ENCODE assay signal across 24 cellular contexts in the genomic region with DNA sequence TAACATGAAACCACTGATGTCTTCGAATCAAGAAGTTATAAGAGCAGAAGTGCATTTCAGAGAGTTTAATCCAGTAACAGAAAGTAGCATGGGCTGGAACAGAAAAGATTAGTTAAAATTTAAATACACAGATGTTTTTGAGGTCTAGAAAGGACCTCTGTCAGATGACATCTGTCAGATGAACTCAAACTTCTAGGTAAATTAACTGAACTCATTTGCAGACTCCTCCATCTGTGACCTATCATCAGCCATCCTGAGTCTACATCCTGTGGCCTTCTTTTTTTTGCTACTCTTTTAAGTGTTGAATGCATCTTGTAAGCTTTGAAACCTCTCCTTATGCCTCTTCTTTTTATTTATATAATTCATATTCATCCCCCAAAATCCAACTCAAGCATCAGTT. TPM values are rescaled to one million over a fixed set of nuclear protein-coding genes. Genes with fewer than 3 reads are reported as not detected.
DNase-seq lines count a peak whose midpoint lies in the region; ATAC-seq and FAIRE-seq lines count a peak whose summit lies in the region.
"Had no signal": no experiment of that assay in that cellular context is flagged by ENCODE, and none has a peak within 500 bp of the region (broad histone marks: within the 10 kb centered on the region; RNA-seq: fewer than 3 reads in every experiment).

No MANE protein-coding gene starts in this region.

- DNase-seq in activated effector memory CD4-positive, alpha-beta T cell treated with anti-CD3 and anti-CD28 coated beads, Interleukin-2, amount 50 U/mL, for 16 hours, result no peak
- no peak for DNase-seq in right cardiac atrium
- no peak for DNase-seq in small intestine
- DNase-seq: EL, GM23248, H9, HFFc6, KG1, NCI-H1092 treated with DMSO at 0.1 percent for 48 hours, NCI-H1436 treated with DMSO at 0.1 percent for 48 hours, NCI-H2029, NCI-H2227 treated with DMSO at 0.1 percent for 48 hours, NCI-H510A, NCI-H748 treated with DMSO at 0.1 percent for 48 hours, SIG-M5, SK-N-SH had no signal

- H3K36me3 ChIP-seq in small intestine (ENCODE audit: control insufficient read depth in 2 of 2, insufficient read depth in 2 of 2, low read length in 2 of 2), result peaks cover 5 to 7% of the 10 kb centered on the region in 2 donors

- H3K9me3 Mint-ChIP-seq in activated T-helper 17 cell treated with anti-CD3 and anti-CD28 coated beads, Interleukin-2, amount 50 U/mL, for 72 hours, result no peaks in the 10 kb centered on the region
- H3K9me3 Mint-ChIP-seq: H9, HFFc6 had no signal

- 95% methylated on average over 1 of the region's 1 CpG for WGBS in right cardiac atrium
- 93 to 100% (median 95%) methylated on average over 1 of the region's 1 CpG for WGBS in small intestine, 3 donors

- H3K4me3 ChIP-seq in right cardiac atrium (ENCODE audit: low read length) (no peak overlapping the region), small intestine (ENCODE audit: low read depth in 1 of 2, low read length in 2 of 2) (no peak overlapping the region)
- H3K4me3 ChIP-seq: A549, GM23248 had no signal

- intact Hi-C loops in right cardiac atrium (cut with DNase I), result no loop called here

- H3K27me3 Mint-ChIP-seq in activated T-helper 17 cell treated with anti-CD3 and anti-CD28 coated beads, Interleukin-2, amount 50 U/mL, for 72 hours, result no peaks in the 10 kb centered on the region
- H3K27me3 Mint-ChIP-seq: B cell had no signal

- peaks cover 69% of the 10 kb centered on the region for H3K36me3 Mint-ChIP-seq in activated T-helper 17 cell treated with anti-CD3 and anti-CD28 coated beads, Interleukin-2, amount 50 U/mL, for 72 hours (ENCODE audit: low read depth)

- H3K4me1 ChIP-seq in right cardiac atrium (ENCODE audit: control insufficient read depth, insufficient read depth, low read length), result no peaks in the 10 kb centered on the region
- H3K4me1 ChIP-seq in small intestine (ENCODE audit: control insufficient read depth in 2 of 2, insufficient read depth in 1 of 2, low read depth in 1 of 2, low read length in 1 of 2), result no peaks in the 10 kb centered on the region

- peak; percentile 52 for ATAC-seq in GM18909 (IDR thresholded peaks at IDR 0.05; ENCODE audit: poor library complexity, unreplicated experiment)
- peak; percentile 87 for ATAC-seq in GM21423 (IDR thresholded peaks at IDR 0.05; ENCODE audit: unreplicated experiment)
- peak; percentile 77 for ATAC-seq in HG03460 (IDR thresholded peaks at IDR 0.05; ENCODE audit: unreplicated experiment)
- ATAC-seq in activated T-helper 17 cell treated with anti-CD3 and anti-CD28 coated beads, Interleukin-2, amount 50 U/mL, for 72 hours (replicated peaks), result no peak
- no peak for ATAC-seq in right cardiac atrium
- ATAC-seq: A549, Panc1 had no signal

- H3K27ac Mint-ChIP-seq in activated T-helper 17 cell treated with anti-CD3 and anti-CD28 coated beads, Interleukin-2, amount 50 U/mL, for 72 hours, result peak overlapping the region; percentile 60
- H3K27ac Mint-ChIP-seq: B cell, CD14-positive monocyte, H9, HFFc6 had no signal

- H3K27me3 ChIP-seq in right cardiac atrium (ENCODE audit: control insufficient read depth, insufficient read depth) (no peaks in the 10 kb centered on the region), small intestine (ENCODE audit: control insufficient read depth in 2 of 2, insufficient read depth in 2 of 2, low read length in 2 of 2) (no peaks in the 10 kb centered on the region)

- FAIRE-seq in small intestine (lab: Jason Lieb, UNC), result no peak
- FAIRE-seq: A549 had no signal

- H3K9me3 ChIP-seq in right cardiac atrium (ENCODE audit: control insufficient read depth, low read length), result no peaks in the 10 kb centered on the region
- no peaks in the 10 kb centered on the region for H3K9me3 ChIP-seq in small intestine (ENCODE audit: control insufficient read depth, low read depth)
- H3K9me3 ChIP-seq: A549, SK-N-SH had no signal

- no peaks in the 10 kb centered on the region for H3K4me1 Mint-ChIP-seq in activated T-helper 17 cell treated with anti-CD3 and anti-CD28 coated beads, Interleukin-2, amount 50 U/mL, for 72 hours
- H3K4me1 Mint-ChIP-seq: B cell, CD14-positive monocyte, H9 had no signal

- no peak overlapping the region for H3K4me3 Mint-ChIP-seq in activated T-helper 17 cell treated with anti-CD3 and anti-CD28 coated beads, Interleukin-2, amount 50 U/mL, for 72 hours
- H3K4me3 Mint-ChIP-seq: B cell, CD14-positive monocyte, H9, HFFc6 had no signal

- H3K27ac ChIP-seq in right cardiac atrium (ENCODE audit: low read length) (no peak overlapping the region), small intestine (ENCODE audit: low read depth in 1 of 2, low read length in 1 of 2) (no peak overlapping the region)
- H3K27ac ChIP-seq: A549, GM23248 had no signal

RNA-seq across cellular contexts. Expression of gene C2CD5, which starts 53.3 kb away (rescaled TPM):
- total RNA-seq in activated T-helper 17 cell treated with anti-CD3 and anti-CD28 coated beads, Interleukin-2, amount 50 U/mL, for 72 hours, result 10 to 100 TPM; 32.4 to 33.3 TPM
- total RNA-seq in right cardiac atrium, result 10 to 100 TPM; 17.7 to 28.1 (median 23.5) TPM
- polyA plus RNA-seq in right cardiac atrium (10.2 TPM), small intestine (10 to 100 TPM; 15.4 to 27.1 (median 19.7) TPM)

Comparison
In these comparisons a context has a peak if more than half of its experiments do, and no peak if none do; other contexts are left out.
1. ATAC-seq: peak in GM18909 (single experiment), GM21423 (single experiment) and HG03460 (single experiment); none in activated T-helper 17 cell treated with anti-CD3 and anti-CD28 coated beads, Interleukin-2, amount 50 U/mL, for 72 hours (single experiment) and right cardiac atrium (0 of 2).